In the genomic region with DNA sequence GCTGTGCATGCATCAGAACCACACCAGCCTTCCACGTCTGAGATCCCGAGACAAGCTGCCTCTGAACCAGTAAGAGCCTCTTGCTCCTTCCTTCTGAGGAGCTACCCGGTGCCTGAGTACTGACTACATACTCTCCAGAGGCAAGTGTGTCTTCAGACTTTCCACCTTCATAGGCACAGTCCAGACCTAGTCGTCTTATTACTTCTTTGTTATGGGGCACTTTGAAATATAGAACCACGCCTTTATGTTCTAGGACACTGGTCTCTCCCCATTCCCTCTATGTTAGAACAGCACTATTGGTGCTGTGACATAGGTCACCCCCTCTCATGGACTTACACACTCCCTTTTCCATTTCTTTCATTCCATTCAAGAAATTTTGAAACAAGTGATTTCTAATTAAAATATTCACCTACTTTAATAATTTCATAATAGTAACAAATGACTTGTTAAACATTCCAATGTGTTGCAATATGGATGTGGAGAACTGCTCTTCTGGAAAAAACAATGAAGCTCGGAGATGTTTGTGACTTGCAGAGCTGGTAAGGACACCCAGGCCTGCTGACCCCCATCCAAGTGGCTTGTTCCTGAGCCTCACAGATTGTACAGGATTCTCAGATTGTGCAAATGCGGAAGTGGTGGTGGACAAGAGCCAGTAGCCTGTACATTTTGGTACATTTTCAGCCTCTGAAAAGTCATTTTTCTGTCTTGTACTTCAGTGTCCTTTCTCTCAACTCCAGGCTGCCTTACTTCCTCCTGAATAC, we compare ENCODE assay signal across 13 cellular contexts.
DNase-seq lines count a peak whose midpoint lies in the region; ATAC-seq and TF ChIP-seq lines count a peak whose summit lies in the region.
"Had no signal": no experiment of that assay in that cellular context is flagged by ENCODE, and none has a peak within 500 bp of the region (broad histone marks: within the 10 kb centered on the region; RNA-seq: fewer than 3 reads in every experiment).

No MANE protein-coding gene starts in this region.

- intact Hi-C loops in gastrocnemius medialis (cut with DNase I; ENCODE audit: low total_unique reads), result no loop called here

- no peaks in the 10 kb centered on the region for H3K36me3 ChIP-seq in gastrocnemius medialis
- H3K36me3 ChIP-seq: thyroid gland had no signal

- H3K9me3 Mint-ChIP-seq in activated T-cell treated with anti-CD3 and anti-CD28 coated beads, Interleukin-2, amount 50 U/mL, for 4 hours, result no peaks in the 10 kb centered on the region
- H3K9me3 Mint-ChIP-seq: central memory CD8-positive, alpha-beta T cell had no signal

- no peak for TF ChIP-seq CTCF in C4-2B (conservative IDR thresholded peaks at IDR 0.05)
- TF ChIP-seq CTCF in fibroblast of pulmonary artery (IDR thresholded peaks at IDR 0.05; ENCODE audit: low read length, missing control alignments), result no peak
- no peak for TF ChIP-seq CTCF in gastrocnemius medialis (IDR thresholded peaks at IDR 0.05 in 4 of 5, conservative IDR thresholded peaks at IDR 0.05 in 1 of 5)
- no peak for TF ChIP-seq CTCF in GM13976 (IDR thresholded peaks at IDR 0.05; ENCODE audit: borderline replicate concordance, control extremely low read depth, extremely low read depth, insufficient read depth, missing control alignments)

- H3K36me3 Mint-ChIP-seq in activated T-cell treated with anti-CD3 and anti-CD28 coated beads, Interleukin-2, amount 50 U/mL, for 4 hours (ENCODE audit: insufficient read depth), result no peaks in the 10 kb centered on the region
- H3K36me3 Mint-ChIP-seq: activated naive CD4-positive, alpha-beta T cell treated with anti-CD3 and anti-CD28 coated beads, Interleukin-2, amount 50 U/mL, for 72 hours had no signal

- H3K4me1 Mint-ChIP-seq in activated T-cell treated with anti-CD3 and anti-CD28 coated beads, Interleukin-2, amount 50 U/mL, for 4 hours (ENCODE audit: low read depth), result no peaks in the 10 kb centered on the region
- H3K4me1 Mint-ChIP-seq: central memory CD8-positive, alpha-beta T cell had no signal

- H3K27me3 ChIP-seq in gastrocnemius medialis, result no peaks in the 10 kb centered on the region
- H3K27me3 ChIP-seq: thyroid gland had no signal

- no peak overlapping the region for H3K4me3 Mint-ChIP-seq in activated T-cell treated with anti-CD3 and anti-CD28 coated beads, Interleukin-2, amount 50 U/mL, for 4 hours
- H3K4me3 Mint-ChIP-seq: central memory CD8-positive, alpha-beta T cell had no signal

- no peak overlapping the region for H3K4me3 ChIP-seq in fibroblast of pulmonary artery (replicated peaks; ENCODE audit: low read depth, low read length)
- no peak overlapping the region for H3K4me3 ChIP-seq in gastrocnemius medialis
- H3K4me3 ChIP-seq: PC-9, thyroid gland had no signal

- no peak for TF ChIP-seq POLR2A in gastrocnemius medialis (IDR thresholded peaks at IDR 0.05)

- H3K4me1 ChIP-seq in gastrocnemius medialis, result no peaks in the 10 kb centered on the region

- DNase-seq in SKM-1 treated with dmso at 0.1 percent for 144 hours (lab: John Stamatoyannopoulos, UW; ENCODE audit: unreplicated experiment) (peak; percentile 63), fibroblast of pulmonary artery (ENCODE audit: low read depth) (peak; percentile 67), gastrocnemius medialis (peak; percentile 33 to 36), GM13976 (ENCODE audit: low spot score) (no peak), NCI-H2171 treated with DMSO at 0.1 percent for 48 hours (lab: John Stamatoyannopoulos, UW) (no peak), NOMO-1 (lab: John Stamatoyannopoulos, UW; ENCODE audit: unreplicated experiment in 2 of 2) (no peak)
- no peak for DNase-seq in activated T-cell treated with anti-CD3 and anti-CD28 coated beads, Interleukin-2, amount 50 U/mL, for 4 hours
- DNase-seq: PC-9, T-helper 1 cell, thyroid gland had no signal

- peak in 1 of 2 donors; percentile 25 for ATAC-seq in gastrocnemius medialis
- ATAC-seq in activated T-cell treated with anti-CD3 and anti-CD28 coated beads, Interleukin-2, amount 50 U/mL, for 4 hours, result no peak
- ATAC-seq: activated naive CD4-positive, alpha-beta T cell treated with anti-CD3 and anti-CD28 coated beads, Interleukin-2, amount 50 U/mL, for 72 hours had no signal

- H3K27ac ChIP-seq in C4-2B (peak overlapping the region; percentile 62; the same call in 1 of the 2 replicates), gastrocnemius medialis (peak overlapping the region in 3 of 4 donors; percentile 2 to 54 (median 52))
- H3K27ac ChIP-seq: thyroid gland had no signal

- H3K27me3 Mint-ChIP-seq in activated T-cell treated with anti-CD3 and anti-CD28 coated beads, Interleukin-2, amount 50 U/mL, for 4 hours (ENCODE audit: low read depth), result peaks cover 3% of the 10 kb centered on the region

- in situ Hi-C loops in gastrocnemius medialis (cut with MboI; ENCODE audit: low sequenced_read_pairs in 4 of 4) (no loop called here), GM13976 (cut with MboI; ENCODE audit: low sequenced_read_pairs, unreplicated experiment) (no loop called here)

- no peaks in the 10 kb centered on the region for H3K9me3 ChIP-seq in gastrocnemius medialis
- H3K9me3 ChIP-seq: thyroid gland had no signal

Comparison
In these comparisons a context has a peak if more than half of its experiments do, and no peak if none do; other contexts are left out.
1. DNase-seq: peak in SKM-1 treated with dmso at 0.1 percent for 144 hours (single experiment), fibroblast of pulmonary artery (single experiment) and gastrocnemius medialis (2 of 2); none in activated T-cell treated with anti-CD3 and anti-CD28 coated beads, Interleukin-2, amount 50 U/mL, for 4 hours (single experiment), GM13976 (single experiment), NCI-H2171 treated with DMSO at 0.1 percent for 48 hours (single experiment) and NOMO-1 (0 of 2).